In the genomic region with DNA sequence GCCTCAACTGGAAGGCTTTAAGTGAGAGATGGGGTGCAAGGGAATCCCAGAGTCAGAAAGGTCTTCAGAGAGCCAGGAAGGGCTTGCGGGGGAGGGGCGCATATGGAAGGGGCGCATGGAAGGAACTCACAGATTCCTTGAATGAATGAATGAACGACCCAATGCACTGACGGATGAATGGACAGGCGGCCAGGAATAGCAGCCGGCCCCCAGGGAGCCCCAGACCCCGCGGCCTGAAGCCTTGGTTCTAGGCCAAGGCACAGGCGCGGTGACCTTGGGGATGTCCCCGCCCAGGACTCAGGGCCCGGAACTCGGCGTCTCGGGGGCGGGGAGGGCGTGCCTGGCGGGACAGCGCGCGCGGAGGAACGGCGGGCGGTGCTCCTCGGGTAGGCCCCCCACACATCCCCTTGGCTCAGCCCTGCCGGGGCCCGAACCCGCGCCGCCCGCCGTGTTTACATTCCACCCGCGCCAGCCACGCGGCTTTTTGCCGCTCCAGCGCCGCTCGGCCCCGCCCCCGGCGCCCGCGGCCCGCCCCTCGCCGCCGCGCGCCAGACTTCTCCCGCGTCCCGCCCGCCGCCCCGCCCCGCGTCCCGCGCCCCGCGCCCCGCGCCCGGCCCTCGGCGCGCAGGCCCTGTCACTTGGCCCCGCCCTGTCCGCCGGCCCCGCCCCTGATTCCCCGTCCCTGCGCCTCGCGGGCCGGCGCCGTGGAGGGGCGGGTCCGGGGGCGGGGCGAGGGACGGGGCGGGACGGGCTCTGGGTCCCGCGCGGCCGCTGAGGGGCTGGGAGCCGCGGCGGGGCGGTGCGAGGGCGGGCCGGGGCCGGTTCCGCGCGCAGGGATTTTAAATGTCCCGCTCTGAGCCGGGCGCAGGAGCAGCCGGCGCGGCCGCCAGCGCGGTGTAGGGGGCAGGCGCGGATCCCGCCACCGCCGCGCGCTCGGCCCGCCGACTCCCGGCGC, we compare ENCODE assay signal across 1 cellular context.
A peak's percentile ranks its signal among the peaks of the same experiment; 100 is the strongest.
TF ChIP-seq lines count a peak whose summit lies in the region.

CCNE1 (plus strand) TSS at position 867 of the 955 bp plus-strand sequence. CDS start 565 bp downstream, outside the sequence.

TF ChIP-seq in K562, 482 proteins besides CTCF, POLR2A, EP300 and RAD21 (continued from another document and continues in another):
- TF ChIP-seq, protein P1, sequence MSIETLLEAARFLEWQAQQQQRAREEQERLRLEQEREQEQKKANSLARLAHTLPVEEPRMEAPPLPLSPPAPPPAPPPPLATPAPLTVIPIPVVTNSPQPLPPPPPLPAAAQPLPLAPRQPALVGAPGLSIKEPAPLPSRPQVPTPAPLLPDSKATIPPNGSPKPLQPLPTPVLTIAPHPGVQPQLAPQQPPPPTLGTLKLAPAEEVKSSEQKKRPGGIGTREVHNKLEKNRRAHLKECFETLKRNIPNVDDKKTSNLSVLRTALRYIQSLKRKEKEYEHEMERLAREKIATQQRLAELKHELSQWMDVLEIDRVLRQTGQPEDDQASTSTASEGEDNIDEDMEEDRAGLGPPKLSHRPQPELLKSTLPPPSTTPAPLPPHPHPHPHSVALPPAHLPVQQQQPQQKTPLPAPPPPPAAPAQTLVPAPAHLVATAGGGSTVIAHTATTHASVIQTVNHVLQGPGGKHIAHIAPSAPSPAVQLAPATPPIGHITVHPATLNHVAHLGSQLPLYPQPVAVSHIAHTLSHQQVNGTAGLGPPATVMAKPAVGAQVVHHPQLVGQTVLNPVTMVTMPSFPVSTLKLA (conservative IDR thresholded peaks at IDR 0.05), result peak; percentile 88 to 96
- TF ChIP-seq ATF1 (CRISPR knock-in tag; IDR thresholded peaks at IDR 0.05) (no peak), ATF1 (tag; IDR thresholded peaks at IDR 0.05) (peak; percentile 54), HMG20B (CRISPR knock-in tag; IDR thresholded peaks at IDR 0.05) (no peak), SIN3B (IDR thresholded peaks at IDR 0.05; ENCODE audit: low read depth) (peak; percentile 56; the same call in 1 of the 2 replicates), ZKSCAN3 (CRISPR knock-in tag; IDR thresholded peaks at IDR 0.05) (no peak), TCF7 (IDR thresholded peaks at IDR 0.05; ENCODE audit: borderline replicate concordance) (no peak), ZMIZ1 (IDR thresholded peaks at IDR 0.05; ENCODE audit: low read depth in 2 of 2, low read length in 2 of 2) (peak in 1 of 2 experiments; percentile 38; a peak in 1 of 4 replicates), HMGN3 (IDR thresholded peaks at IDR 0.05; ENCODE audit: borderline replicate concordance, extremely low read depth, insufficient read length, low read depth, low read length) (peak; percentile 66), ZNF311 (CRISPR knock-in tag; IDR thresholded peaks at IDR 0.05) (no peak), MGA (IDR thresholded peaks at IDR 0.05) (no peak), MAZ (CRISPR knock-in tag; conservative IDR thresholded peaks at IDR 0.05 in 1 of 2, IDR thresholded peaks at IDR 0.05 in 1 of 2) (peak; percentile 80 to 86), PHF8 (IDR thresholded peaks at IDR 0.05; ENCODE audit: borderline replicate concordance, low read length) (peak; percentile 82), ARID1B (IDR thresholded peaks at IDR 0.05) (peak; percentile 15; the same call in 1 of the 2 replicates), RCOR1 (IDR thresholded peaks at IDR 0.05; ENCODE audit: borderline replicate concordance in 1 of 2, low read depth in 2 of 2, low read length in 2 of 2) (0 out of 4 replicates have a peak, but pooled peaks of 1 of the 2 experiments have one; percentile 27), ZNF583 (CRISPR knock-in tag; IDR thresholded peaks at IDR 0.05) (peak; percentile 40; the same call in 1 of the 2 replicates), STAG1 (CRISPR knock-in tag; IDR thresholded peaks at IDR 0.05; ENCODE audit: borderline replicate concordance) (0 out of 2 replicates have a peak, but pooled peaks have one; percentile 20), PHB2 (IDR thresholded peaks at IDR 0.05; ENCODE audit: low read depth) (no peak), CREB1 (IDR thresholded peaks at IDR 0.05) (peak; percentile 53; the same call in 1 of the 2 replicates), CREB1 (CRISPR knock-in tag; IDR thresholded peaks at IDR 0.05) (0 out of 2 replicates have a peak, but pooled peaks have one; percentile 25), ZNF12 (CRISPR knock-in tag; IDR thresholded peaks at IDR 0.05) (peak; percentile 66; the same call in 1 of the 2 replicates), NRF1 (conservative IDR thresholded peaks at IDR 0.05 in 1 of 2, IDR thresholded peaks at IDR 0.05 in 1 of 2) (peak; percentile 63 to 65)
- TF ChIP-seq, protein P2, sequence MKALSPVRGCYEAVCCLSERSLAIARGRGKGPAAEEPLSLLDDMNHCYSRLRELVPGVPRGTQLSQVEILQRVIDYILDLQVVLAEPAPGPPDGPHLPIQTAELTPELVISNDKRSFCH (CRISPR knock-in tag; IDR thresholded peaks at IDR 0.05), result no peak
- TF ChIP-seq, protein P2 (tag; IDR thresholded peaks at IDR 0.05), result peak; percentile 65; the same call in 1 of the 2 replicates
- TF ChIP-seq, protein P3, sequence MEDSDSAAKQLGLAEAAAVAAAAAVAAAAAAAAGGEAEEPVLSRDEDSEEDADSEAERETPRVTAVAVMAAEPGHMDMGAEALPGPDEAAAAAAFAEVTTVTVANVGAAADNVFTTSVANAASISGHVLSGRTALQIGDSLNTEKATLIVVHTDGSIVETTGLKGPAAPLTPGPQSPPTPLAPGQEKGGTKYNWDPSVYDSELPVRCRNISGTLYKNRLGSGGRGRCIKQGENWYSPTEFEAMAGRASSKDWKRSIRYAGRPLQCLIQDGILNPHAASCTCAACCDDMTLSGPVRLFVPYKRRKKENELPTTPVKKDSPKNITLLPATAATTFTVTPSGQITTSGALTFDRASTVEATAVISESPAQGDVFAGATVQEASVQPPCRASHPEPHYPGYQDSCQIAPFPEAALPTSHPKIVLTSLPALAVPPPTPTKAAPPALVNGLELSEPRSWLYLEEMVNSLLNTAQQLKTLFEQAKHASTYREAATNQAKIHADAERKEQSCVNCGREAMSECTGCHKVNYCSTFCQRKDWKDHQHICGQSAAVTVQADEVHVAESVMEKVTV (CRISPR knock-in tag; IDR thresholded peaks at IDR 0.05), result no peak
- TF ChIP-seq, protein P4, sequence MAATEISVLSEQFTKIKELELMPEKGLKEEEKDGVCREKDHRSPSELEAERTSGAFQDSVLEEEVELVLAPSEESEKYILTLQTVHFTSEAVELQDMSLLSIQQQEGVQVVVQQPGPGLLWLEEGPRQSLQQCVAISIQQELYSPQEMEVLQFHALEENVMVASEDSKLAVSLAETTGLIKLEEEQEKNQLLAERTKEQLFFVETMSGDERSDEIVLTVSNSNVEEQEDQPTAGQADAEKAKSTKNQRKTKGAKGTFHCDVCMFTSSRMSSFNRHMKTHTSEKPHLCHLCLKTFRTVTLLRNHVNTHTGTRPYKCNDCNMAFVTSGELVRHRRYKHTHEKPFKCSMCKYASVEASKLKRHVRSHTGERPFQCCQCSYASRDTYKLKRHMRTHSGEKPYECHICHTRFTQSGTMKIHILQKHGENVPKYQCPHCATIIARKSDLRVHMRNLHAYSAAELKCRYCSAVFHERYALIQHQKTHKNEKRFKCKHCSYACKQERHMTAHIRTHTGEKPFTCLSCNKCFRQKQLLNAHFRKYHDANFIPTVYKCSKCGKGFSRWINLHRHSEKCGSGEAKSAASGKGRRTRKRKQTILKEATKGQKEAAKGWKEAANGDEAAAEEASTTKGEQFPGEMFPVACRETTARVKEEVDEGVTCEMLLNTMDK (IDR thresholded peaks at IDR 0.05; ENCODE audit: borderline replicate concordance, insufficient read depth, low read depth, low read length, poor library complexity, severe bottlenecking), result no peak
- TF ChIP-seq, protein P5, sequence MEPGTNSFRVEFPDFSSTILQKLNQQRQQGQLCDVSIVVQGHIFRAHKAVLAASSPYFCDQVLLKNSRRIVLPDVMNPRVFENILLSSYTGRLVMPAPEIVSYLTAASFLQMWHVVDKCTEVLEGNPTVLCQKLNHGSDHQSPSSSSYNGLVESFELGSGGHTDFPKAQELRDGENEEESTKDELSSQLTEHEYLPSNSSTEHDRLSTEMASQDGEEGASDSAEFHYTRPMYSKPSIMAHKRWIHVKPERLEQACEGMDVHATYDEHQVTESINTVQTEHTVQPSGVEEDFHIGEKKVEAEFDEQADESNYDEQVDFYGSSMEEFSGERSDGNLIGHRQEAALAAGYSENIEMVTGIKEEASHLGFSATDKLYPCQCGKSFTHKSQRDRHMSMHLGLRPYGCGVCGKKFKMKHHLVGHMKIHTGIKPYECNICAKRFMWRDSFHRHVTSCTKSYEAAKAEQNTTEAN (CRISPR knock-in tag; IDR thresholded peaks at IDR 0.05), result no peak
